Comparison of ENCODE assay signal across 10 cellular contexts in the genomic region with DNA sequence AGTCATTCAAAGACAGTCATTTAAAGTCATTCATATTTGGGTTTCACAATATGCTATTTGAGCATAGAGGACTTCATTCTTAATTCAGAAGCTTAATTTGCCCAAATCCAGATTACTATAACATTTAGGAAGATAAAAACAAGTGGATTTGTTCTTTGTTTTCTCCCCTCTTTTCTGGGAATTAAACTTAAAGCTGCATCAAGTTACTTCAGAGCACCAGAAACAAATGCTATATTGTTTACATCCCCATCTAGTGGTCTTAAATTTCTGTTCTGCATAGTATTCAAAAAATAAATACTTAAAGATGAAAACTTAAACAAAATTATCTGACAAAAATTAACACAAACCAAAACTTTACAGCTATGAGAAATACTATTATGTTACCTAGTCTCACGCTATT. TPM values are rescaled to one million over a fixed set of nuclear protein-coding genes. Genes with fewer than 3 reads are reported as not detected.
DNase-seq lines count a peak whose midpoint lies in the region; ATAC-seq and TF ChIP-seq lines count a peak whose summit lies in the region.
"Had no signal": no experiment of that assay in that cellular context is flagged by ENCODE, and none has a peak within 500 bp of the region (broad histone marks: within the 10 kb centered on the region; RNA-seq: fewer than 3 reads in every experiment).

No MANE protein-coding gene starts in this region.

- ATAC-seq in left lung = peak; percentile 21
- no peak for ATAC-seq in HG03025 (IDR thresholded peaks at IDR 0.05; ENCODE audit: low FRiP score, unreplicated experiment)
- ATAC-seq: activated T-cell treated with anti-CD3 and anti-CD28 coated beads, Interleukin-2, amount 50 U/mL, for 72 hours; esophagus mucosa had no signal

- H3K27me3 ChIP-seq in left lung = no peaks in the 10 kb centered on the region

- intact Hi-C loops in left lung (cut with DNase I) = no loop called here
- intact Hi-C loops in activated T-helper 1 cell treated with anti-CD3 and anti-CD28 coated beads, Interleukin-12 subunit alpha, Interleukin-12 subunit beta, Interleukin-2, Interleukin-4 antibody, amounts not matched to agents 30 ng/mL and 10 ng/mL and 1 ng/mL, durations not matched to agents 14 hours and 24 hours and 36 hours (cut with micrococcal nuclease) = no loop called here

- H3K36me3 Mint-ChIP-seq in activated T-helper 1 cell treated with anti-CD3 and anti-CD28 coated beads, Interleukin-12 subunit alpha, Interleukin-12 subunit beta, Interleukin-2, Interleukin-4 antibody, amounts not matched to agents 30 ng/mL and 10 ng/mL and 1 ng/mL, durations not matched to agents 14 hours and 24 hours and 36 hours (ENCODE audit: low read depth) = no peaks in the 10 kb centered on the region

- no peak overlapping the region for H3K4me3 ChIP-seq in left lung

- H3K4me1 Mint-ChIP-seq in activated T-helper 1 cell treated with anti-CD3 and anti-CD28 coated beads, Interleukin-12 subunit alpha, Interleukin-12 subunit beta, Interleukin-2, Interleukin-4 antibody, amounts not matched to agents 30 ng/mL and 10 ng/mL and 1 ng/mL, durations not matched to agents 14 hours and 24 hours and 36 hours (ENCODE audit: low read depth) = no peaks in the 10 kb centered on the region

- H3K27ac ChIP-seq in C4-2B (no peak overlapping the region), left lung (no peak overlapping the region)

- DNase-seq in Kasumi-1 (lab: John Stamatoyannopoulos, UW) (peak; percentile 50 to 51), amniotic epithelial cell (ENCODE audit: low read depth) (peak; percentile 28), left lung (no peak), NCI-H146 (lab: John Stamatoyannopoulos, UW) (no peak)
- DNase-seq in stimulated activated CD4-positive, alpha-beta T cell treated with anti-CD3 and anti-CD28 coated beads, Interleukin-1b, Interleukin-23, amount 100 ng/mL, for 48 hours = no peak
- DNase-seq in activated T-helper 1 cell treated with anti-CD3 and anti-CD28 coated beads, Interleukin-12 subunit alpha, Interleukin-12 subunit beta, Interleukin-2, Interleukin-4 antibody, amounts not matched to agents 30 ng/mL and 10 ng/mL and 1 ng/mL, durations not matched to agents 14 hours and 24 hours and 36 hours (ENCODE audit: low spot score) = no peak
- DNase-seq: activated T-cell treated with anti-CD3 and anti-CD28 coated beads, Interleukin-2, amount 50 U/mL, for 72 hours had no signal

- TF ChIP-seq CTCF in C4-2B (conservative IDR thresholded peaks at IDR 0.05) = peak; percentile 41
- TF ChIP-seq CTCF in left lung (IDR thresholded peaks at IDR 0.05) = peak in 1 of 2 donors; percentile 32

- H3K36me3 ChIP-seq in left lung = no peaks in the 10 kb centered on the region

- no peaks in the 10 kb centered on the region for H3K9me3 ChIP-seq in left lung

- no peak overlapping the region for H3K27ac Mint-ChIP-seq in activated T-helper 1 cell treated with anti-CD3 and anti-CD28 coated beads, Interleukin-12 subunit alpha, Interleukin-12 subunit beta, Interleukin-2, Interleukin-4 antibody, amounts not matched to agents 30 ng/mL and 10 ng/mL and 1 ng/mL, durations not matched to agents 14 hours and 24 hours and 36 hours
- H3K27ac Mint-ChIP-seq: activated T-cell treated with anti-CD3 and anti-CD28 coated beads, Interleukin-2, amount 50 U/mL, for 72 hours had no signal

- H3K4me3 Mint-ChIP-seq in activated T-helper 1 cell treated with anti-CD3 and anti-CD28 coated beads, Interleukin-12 subunit alpha, Interleukin-12 subunit beta, Interleukin-2, Interleukin-4 antibody, amounts not matched to agents 30 ng/mL and 10 ng/mL and 1 ng/mL, durations not matched to agents 14 hours and 24 hours and 36 hours = no peak overlapping the region
- H3K4me3 Mint-ChIP-seq: activated T-cell treated with anti-CD3 and anti-CD28 coated beads, Interleukin-2, amount 50 U/mL, for 72 hours had no signal

- H3K27me3 Mint-ChIP-seq in activated T-helper 1 cell treated with anti-CD3 and anti-CD28 coated beads, Interleukin-12 subunit alpha, Interleukin-12 subunit beta, Interleukin-2, Interleukin-4 antibody, amounts not matched to agents 30 ng/mL and 10 ng/mL and 1 ng/mL, durations not matched to agents 14 hours and 24 hours and 36 hours (ENCODE audit: insufficient read depth) = peaks cover 5% of the 10 kb centered on the region

- H3K4me1 ChIP-seq in left lung = no peaks in the 10 kb centered on the region

- H3K9me3 Mint-ChIP-seq in activated T-helper 1 cell treated with anti-CD3 and anti-CD28 coated beads, Interleukin-12 subunit alpha, Interleukin-12 subunit beta, Interleukin-2, Interleukin-4 antibody, amounts not matched to agents 30 ng/mL and 10 ng/mL and 1 ng/mL, durations not matched to agents 14 hours and 24 hours and 36 hours = no peaks in the 10 kb centered on the region
- H3K9me3 Mint-ChIP-seq: activated T-cell treated with anti-CD3 and anti-CD28 coated beads, Interleukin-2, amount 50 U/mL, for 72 hours had no signal

RNA-seq across cellular contexts. Expression of gene MARCHF7, which starts 34.7 kb away (rescaled TPM):
- total RNA-seq in left lung = 10 to 100 TPM; 64.1 to 83.1 TPM
- 76.5 and 80.3 TPM in 2 replicates for total RNA-seq in activated T-helper 1 cell treated with anti-CD3 and anti-CD28 coated beads, Interleukin-12 subunit alpha, Interleukin-12 subunit beta, Interleukin-2, Interleukin-4 antibody, amounts not matched to agents 30 ng/mL and 10 ng/mL and 1 ng/mL, durations not matched to agents 14 hours and 24 hours and 36 hours

Comparison
In these comparisons a context has a peak if more than half of its experiments do, and no peak if none do; other contexts are left out.
1. DNase-seq: peak in Kasumi-1 (2 of 2) and amniotic epithelial cell (single experiment); none in left lung (0 of 2), stimulated activated CD4-positive, alpha-beta T cell treated with anti-CD3 and anti-CD28 coated beads, Interleukin-1b, Interleukin-23, amount 100 ng/mL, for 48 hours (single experiment), activated T-helper 1 cell treated with anti-CD3 and anti-CD28 coated beads, Interleukin-12 subunit alpha, Interleukin-12 subunit beta, Interleukin-2, Interleukin-4 antibody, amounts not matched to agents 30 ng/mL and 10 ng/mL and 1 ng/mL, durations not matched to agents 14 hours and 24 hours and 36 hours (single experiment) and NCI-H146 (single experiment).